In genomic region chr6:41560440-41561192, GRCh38 we compare ENCODE assay signal across 8 cellular contexts. TPM values are rescaled to one million over a fixed set of nuclear protein-coding genes. Genes with fewer than 3 reads are reported as not detected.
DNase-seq lines count a peak whose midpoint lies in the region; ATAC-seq lines count a peak whose summit lies in the region.

No MANE protein-coding gene starts in this region.

- H3K36me3 ChIP-seq in duodenal mucosa (ENCODE audit: control insufficient read depth in 1 of 2, insufficient read depth in 2 of 2, low read length in 2 of 2) (peaks cover 3 to 5% of the 10 kb centered on the region in 2 donors), mucosa of stomach (ENCODE audit: control insufficient read depth, insufficient read depth, low read length) (peaks cover 12% of the 10 kb centered on the region)

- H3K4me1 ChIP-seq in duodenal mucosa (ENCODE audit: control insufficient read depth in 1 of 2, insufficient read depth in 2 of 2, low read length in 2 of 2) (peaks cover 6 to 18% of the 10 kb centered on the region in 2 donors), mucosa of stomach (ENCODE audit: control insufficient read depth, insufficient read depth, low read length) (peaks cover 62% of the 10 kb centered on the region)

- CTCF ChIA-PET in activated CD4-positive, alpha-beta T cell treated with anti-CD3 and anti-CD28 coated beads, Interleukin-2, amount 10 ng/mL, durations not matched to agents 7 days and 5 days (lab: Charles Lee) = interaction anchor here (0.6 kb wide), 1 partner anchor 57 kb away, joined by 3 read pairs; no protein-coding TSS in a partner anchor

- peaks cover 25% of the 10 kb centered on the region for H3K4me1 Mint-ChIP-seq in activated CD4-positive, alpha-beta T cell treated with anti-CD3 and anti-CD28 coated beads, Interleukin-2, amount 10 ng/mL, durations not matched to agents 7 days and 5 days
- peaks cover 24% of the 10 kb centered on the region for H3K4me1 Mint-ChIP-seq in stimulated activated memory B cell treated with anti-CD40 and anti-IgM and Interleukin-4, amounts not matched to agents 10 μg/mL and 1 μg/mL and 100 μg/mL, for 72 hours

- H3K27me3 Mint-ChIP-seq in activated CD4-positive, alpha-beta T cell treated with anti-CD3 and anti-CD28 coated beads, Interleukin-2, amount 10 ng/mL, durations not matched to agents 7 days and 5 days = peaks cover 52% of the 10 kb centered on the region
- no peaks in the 10 kb centered on the region for H3K27me3 Mint-ChIP-seq in stimulated activated memory B cell treated with anti-CD40 and anti-IgM and Interleukin-4, amounts not matched to agents 10 μg/mL and 1 μg/mL and 100 μg/mL, for 72 hours

- H3K9ac ChIP-seq in duodenal mucosa (ENCODE audit: low read depth in 1 of 2, low read length in 2 of 2) = peak overlapping the region; percentile 43 to 52
- H3K9ac ChIP-seq in mucosa of stomach (ENCODE audit: low read length) = peak overlapping the region; percentile 62

- H3K27me3 ChIP-seq in duodenal mucosa (ENCODE audit: control insufficient read depth in 1 of 2, insufficient read depth in 2 of 2, low read length in 2 of 2) (no peaks in the 10 kb centered on the region), mucosa of stomach (ENCODE audit: control insufficient read depth, insufficient read depth, low read length) (no peaks in the 10 kb centered on the region)

- H3K4me3 ChIP-seq in duodenal mucosa (ENCODE audit: low read depth in 1 of 2, low read length in 2 of 2) (peak overlapping the region; percentile 69 to 76), mucosa of stomach (ENCODE audit: low read length) (no peak overlapping the region)

- no peak overlapping the region for H3K27ac ChIP-seq in duodenal mucosa (ENCODE audit: low read depth, low read length)

- POLR2A ChIA-PET in activated CD4-positive, alpha-beta T cell treated with anti-CD3 and anti-CD28 coated beads, Interleukin-2, amount 10 ng/mL, durations not matched to agents 7 days and 5 days (lab: Charles Lee) = interaction anchor here (0.6 kb wide), 1 partner anchor 40 kb away, joined by 3 read pairs; no protein-coding TSS in a partner anchor

- ATAC-seq in GM18868 (IDR thresholded peaks at IDR 0.05; ENCODE audit: unreplicated experiment) (peak; percentile 79), HG03378 (IDR thresholded peaks at IDR 0.05; ENCODE audit: unreplicated experiment) (peak; percentile 50), HG03025 (IDR thresholded peaks at IDR 0.05; ENCODE audit: low FRiP score, unreplicated experiment) (no peak)
- ATAC-seq in stimulated activated memory B cell treated with anti-CD40 and anti-IgM and Interleukin-4, amounts not matched to agents 10 μg/mL and 1 μg/mL and 100 μg/mL, for 72 hours = peak; percentile 91

- no peaks in the 10 kb centered on the region for H3K36me3 Mint-ChIP-seq in activated CD4-positive, alpha-beta T cell treated with anti-CD3 and anti-CD28 coated beads, Interleukin-2, amount 10 ng/mL, durations not matched to agents 7 days and 5 days (ENCODE audit: low read depth)
- peaks cover 10% of the 10 kb centered on the region for H3K36me3 Mint-ChIP-seq in stimulated activated memory B cell treated with anti-CD40 and anti-IgM and Interleukin-4, amounts not matched to agents 10 μg/mL and 1 μg/mL and 100 μg/mL, for 72 hours

- in situ Hi-C loops in ACHN (cut with HindIII; ENCODE audit: low pct_ligation_motif_present, low pct_unique_long_range_greater_than_20kb, low sequenced_read_pairs) = no loop called here

- H3K9me3 Mint-ChIP-seq in activated CD4-positive, alpha-beta T cell treated with anti-CD3 and anti-CD28 coated beads, Interleukin-2, amount 10 ng/mL, durations not matched to agents 7 days and 5 days = no peaks in the 10 kb centered on the region
- H3K9me3 Mint-ChIP-seq in stimulated activated memory B cell treated with anti-CD40 and anti-IgM and Interleukin-4, amounts not matched to agents 10 μg/mL and 1 μg/mL and 100 μg/mL, for 72 hours = no peaks in the 10 kb centered on the region

- no peaks in the 10 kb centered on the region for H3K9me3 ChIP-seq in duodenal mucosa (ENCODE audit: control insufficient read depth in 1 of 2, low read length in 2 of 2)
- no peaks in the 10 kb centered on the region for H3K9me3 ChIP-seq in mucosa of stomach (ENCODE audit: control insufficient read depth, low read length)

- peak overlapping the region; percentile 69 for H3K4me3 Mint-ChIP-seq in activated CD4-positive, alpha-beta T cell treated with anti-CD3 and anti-CD28 coated beads, Interleukin-2, amount 10 ng/mL, durations not matched to agents 7 days and 5 days
- H3K4me3 Mint-ChIP-seq in stimulated activated memory B cell treated with anti-CD40 and anti-IgM and Interleukin-4, amounts not matched to agents 10 μg/mL and 1 μg/mL and 100 μg/mL, for 72 hours = peak overlapping the region; percentile 81

- peak; percentile 86 for DNase-seq in activated CD4-positive, alpha-beta T cell treated with anti-CD3 and anti-CD28 coated beads, Interleukin-2, amount 10 ng/mL, durations not matched to agents 7 days and 5 days
- DNase-seq in ACHN = no peak

- peak overlapping the region; percentile 79 for H3K27ac Mint-ChIP-seq in activated CD4-positive, alpha-beta T cell treated with anti-CD3 and anti-CD28 coated beads, Interleukin-2, amount 10 ng/mL, durations not matched to agents 7 days and 5 days
- H3K27ac Mint-ChIP-seq in stimulated activated memory B cell treated with anti-CD40 and anti-IgM and Interleukin-4, amounts not matched to agents 10 μg/mL and 1 μg/mL and 100 μg/mL, for 72 hours = peak overlapping the region; percentile 86

RNA-seq across cellular contexts. Expression of gene FOXP4, which starts 14.4 kb away (rescaled TPM):
- 1 to 10 TPM; 4.8 to 5.3 TPM for total RNA-seq in activated CD4-positive, alpha-beta T cell treated with anti-CD3 and anti-CD28 coated beads, Interleukin-2, amount 10 ng/mL, durations not matched to agents 7 days and 5 days
